ENCODE assay signal across 8 cellular contexts in genomic region chr16:63289834-63290460, GRCh38.
A peak's percentile ranks its signal among the peaks of the same experiment; 100 is the strongest.
DNase-seq lines count a peak whose midpoint lies in the region; ATAC-seq and TF ChIP-seq lines count a peak whose summit lies in the region.

No MANE protein-coding gene starts in this region.

- no peak for ATAC-seq in HCT116
- ATAC-seq in right lobe of liver, result peak; percentile 75 to 96 (median 76)
- ATAC-seq in GM19455 (IDR thresholded peaks at IDR 0.05; ENCODE audit: unreplicated experiment), result no peak

- peaks cover 8% of the 10 kb centered on the region in 2 experiments; a peak in 2 of 4 replicates for H3K9me3 ChIP-seq in HCT116 (ENCODE audit: control insufficient read depth in 1 of 2, insufficient read depth in 1 of 2, low read depth in 1 of 2, low read length in 2 of 2)
- H3K9me3 ChIP-seq in right lobe of liver, result no peaks in the 10 kb centered on the region
- H3K9me3 ChIP-seq in uterus, result no peaks in the 10 kb centered on the region

- TF ChIP-seq CTCF in HCT116 (IDR thresholded peaks at IDR 0.05 in 2 of 3, conservative IDR thresholded peaks at IDR 0.05 in 1 of 3; ENCODE audit: borderline replicate concordance in 1 of 3, insufficient read depth in 1 of 3, low read depth in 2 of 3, low read length in 2 of 3) (peak in 2 of 3 experiments; percentile 39 to 49; a peak in 4 of 6 replicates), cardiac fibroblast (IDR thresholded peaks at IDR 0.05; ENCODE audit: low read depth, low read length) (peak; percentile 39), right lobe of liver (IDR thresholded peaks at IDR 0.05) (peak; percentile 59 to 82 (median 72)), uterus (IDR thresholded peaks at IDR 0.05) (peak in 2 of 4 experiments; percentile 23 to 34)

- peak; percentile 18; the same call in 1 of the 2 replicates for TF ChIP-seq RAD21 in HCT116 (IDR thresholded peaks at IDR 0.05; ENCODE audit: low read depth)

- WGBS in right lobe of liver (ENCODE audit: insufficient coverage, low coverage, low lambda C conversion rate, missing lambda C conversion rate), result 42% methylated on average over 16 of the region's 16 CpGs

- intact Hi-C loops in HCT116 (cut with micrococcal nuclease) (no loop called here), right lobe of liver (cut with DNase I) (no loop called here), uterus (cut with DNase I; ENCODE audit: low total_unique reads) (no loop called here)

- no peaks in the 10 kb centered on the region for H3K9me2 ChIP-seq in HCT116 (ENCODE audit: insufficient read depth)

- H3K27ac ChIP-seq in HCT116 (ENCODE audit: low read depth, low read length) (no peak overlapping the region), right lobe of liver (no peak overlapping the region), uterus (no peak overlapping the region)

- no peak for TF ChIP-seq POLR2A in HCT116 (IDR thresholded peaks at IDR 0.05; ENCODE audit: borderline replicate concordance, extremely low read depth, insufficient read depth, insufficient read length)
- no peak for TF ChIP-seq POLR2A in right lobe of liver (IDR thresholded peaks at IDR 0.05)
- TF ChIP-seq POLR2A in uterus (IDR thresholded peaks at IDR 0.05), result no peak

- CTCF ChIA-PET in HCT116 (lab: Charles Lee), result no interaction called here

- H3K79me2 ChIP-seq in HCT116 (ENCODE audit: insufficient read depth, low read length), result no peaks in the 10 kb centered on the region

- H3K36me3 ChIP-seq in HCT116 (ENCODE audit: control insufficient read depth in 1 of 2, insufficient read depth in 2 of 2, low read length in 2 of 2) (no peaks in the 10 kb centered on the region), right lobe of liver (no peaks in the 10 kb centered on the region), uterus (no peaks in the 10 kb centered on the region)

- RAD21 ChIA-PET in HCT116 (lab: Charles Lee; ENCODE audit: low non-redundant PET in 1 of 2, low total read pairs in 2 of 2, uncharacterized antibody in 2 of 2, unreplicated experiment in 2 of 2), result no interaction called here

- no peak overlapping the region for H3K9ac ChIP-seq in HCT116 (ENCODE audit: low read length)

- POLR2A ChIA-PET in HCT116 (lab: Charles Lee), result no interaction called here

- DNase-seq in Ammon's horn (ENCODE audit: low spot score) (peak; percentile 80), HCT116 (ENCODE audit: low read depth, low spot score) (no peak), NCI-H510A (lab: John Stamatoyannopoulos, UW) (peak; percentile 7), cardiac fibroblast (ENCODE audit: low read depth in 2 of 2) (peak; percentile 8 to 24), right lobe of liver (no peak), uterus (no peak)
- DNase-seq in activated CD4-positive, alpha-beta T cell treated with anti-CD3 and anti-CD28 coated beads for 1 hour, result no peak

- H3K4me1 ChIP-seq in HCT116 (ENCODE audit: control insufficient read depth in 1 of 2, insufficient read depth in 2 of 2, low read length in 2 of 2), result no peaks in the 10 kb centered on the region
- H3K4me1 ChIP-seq in right lobe of liver, result no peaks in the 10 kb centered on the region
- H3K4me1 ChIP-seq in uterus, result no peaks in the 10 kb centered on the region

- no TSS peak for BruUV-seq in HCT116 (replicated peaks; lab: Mats Ljungman, UMichigan)

- H2AFZ ChIP-seq in HCT116 (ENCODE audit: low read depth, low read length, poor library complexity, severe bottlenecking), result no peak overlapping the region

- no peaks in the 10 kb centered on the region for H4K20me1 ChIP-seq in HCT116 (ENCODE audit: insufficient read depth)

- H3K27me3 ChIP-seq in HCT116 (ENCODE audit: insufficient read depth, low read length), result no peaks in the 10 kb centered on the region
- no peaks in the 10 kb centered on the region for H3K27me3 ChIP-seq in right lobe of liver
- H3K27me3 ChIP-seq in uterus, result no peaks in the 10 kb centered on the region

- H3K4me3 ChIP-seq in HCT116 (replicated peaks in 1 of 2; ENCODE audit: low read depth in 1 of 2, low read length in 2 of 2) (no peak overlapping the region), cardiac fibroblast (replicated peaks in 1 of 2; ENCODE audit: low read depth in 2 of 2, low read length in 2 of 2) (no peak overlapping the region), right lobe of liver (no peak overlapping the region), uterus (no peak overlapping the region)

- H3K4me2 ChIP-seq in HCT116 (ENCODE audit: low read length), result no peak overlapping the region

TF ChIP-seq in HCT116, 20 proteins besides CTCF, POLR2A, EP300 and RAD21:
- TF ChIP-seq YY1 (IDR thresholded peaks at IDR 0.05; ENCODE audit: extremely low read depth, insufficient replicate concordance, low read depth, low read length), result no peak
- TF ChIP-seq REST (IDR thresholded peaks at IDR 0.05; ENCODE audit: low read depth), result no peak
- no peak for TF ChIP-seq EGR1 (IDR thresholded peaks at IDR 0.05; ENCODE audit: low read depth)
- TF ChIP-seq CEBPB (IDR thresholded peaks at IDR 0.05; ENCODE audit: low read depth), result no peak
- no peak for TF ChIP-seq ZBTB33 (IDR thresholded peaks at IDR 0.05; ENCODE audit: extremely low read depth, insufficient replicate concordance, low read length)
- no peak for TF ChIP-seq CBX3 (IDR thresholded peaks at IDR 0.05; ENCODE audit: low read depth)
- no peak for TF ChIP-seq POLR2AphosphoS5 (IDR thresholded peaks at IDR 0.05; ENCODE audit: low read depth, low read length)
- no peak for TF ChIP-seq TCF7L2 (IDR thresholded peaks at IDR 0.05; ENCODE audit: borderline replicate concordance, extremely low read depth, insufficient read depth, insufficient read length)
- TF ChIP-seq SRF (IDR thresholded peaks at IDR 0.05; ENCODE audit: low read depth), result no peak
- no peak for TF ChIP-seq EZH2 (IDR thresholded peaks at IDR 0.05)

Comparison
In these comparisons a context has a peak if more than half of its experiments do, and no peak if none do; other contexts are left out.
1. DNase-seq: peak in Ammon's horn (single experiment), NCI-H510A (single experiment) and cardiac fibroblast (2 of 2); none in HCT116 (single experiment), right lobe of liver (0 of 3), uterus (0 of 2) and activated CD4-positive, alpha-beta T cell treated with anti-CD3 and anti-CD28 coated beads for 1 hour (single experiment).
2. ATAC-seq: peak in right lobe of liver (4 of 4); none in HCT116 (single experiment) and GM19455 (single experiment).